ENCODE assay signal across 9 cellular contexts in genomic region chr1:23576338-23577055, GRCh38. TPM values are rescaled to one million over a fixed set of nuclear protein-coding genes. Genes with fewer than 3 reads are reported as not detected.
DNase-seq lines count a peak whose midpoint lies in the region; ATAC-seq and TF ChIP-seq lines count a peak whose summit lies in the region.
"Had no signal": no experiment of that assay in that cellular context is flagged by ENCODE, and none has a peak within 500 bp of the region (broad histone marks: within the 10 kb centered on the region; RNA-seq: fewer than 3 reads in every experiment).

No MANE protein-coding gene starts in this region.

- peaks cover 27% of the 10 kb centered on the region for H3K4me1 Mint-ChIP-seq in activated CD8-positive, alpha-beta memory T cell treated with anti-CD3 and anti-CD28 coated beads, Interleukin-2, amount 10 ng/mL, durations not matched to agents 7 days and 5 days
- peaks cover 49% of the 10 kb centered on the region for H3K4me1 Mint-ChIP-seq in memory B cell

- no peak overlapping the region for H3K4me3 Mint-ChIP-seq in activated CD8-positive, alpha-beta memory T cell treated with anti-CD3 and anti-CD28 coated beads, Interleukin-2, amount 10 ng/mL, durations not matched to agents 7 days and 5 days
- peak overlapping the region; percentile 81 for H3K4me3 Mint-ChIP-seq in memory B cell

- no peak for ATAC-seq in activated CD8-positive, alpha-beta memory T cell treated with anti-CD3 and anti-CD28 coated beads, Interleukin-2, amount 10 ng/mL, durations not matched to agents 7 days and 5 days
- ATAC-seq in memory B cell (ENCODE audit: low read depth), result no peak
- ATAC-seq in GM19395 (IDR thresholded peaks at IDR 0.05; ENCODE audit: unreplicated experiment), result no peak

- no peak for TF ChIP-seq POLR2A in transverse colon (IDR thresholded peaks at IDR 0.05)

- H3K27ac ChIP-seq in transverse colon, result peak overlapping the region; percentile 75 to 81 (median 80)

- H3K36me3 ChIP-seq in adipocyte (ENCODE audit: control insufficient read depth, insufficient read depth, low read length, severe bottlenecking) (no peaks in the 10 kb centered on the region), transverse colon (no peaks in the 10 kb centered on the region)

- in situ Hi-C loops in transverse colon (cut with MboI; ENCODE audit: low pct_ligation_motif_present in 1 of 4, low pct_unique_long_range_greater_than_20kb in 1 of 4, low sequenced_read_pairs in 3 of 4), result no loop called here

- H3K9me3 ChIP-seq in adipocyte (ENCODE audit: control insufficient read depth, low read length) (peaks cover 2% of the 10 kb centered on the region), transverse colon (no peaks in the 10 kb centered on the region)

- WGBS in transverse colon (ENCODE audit: low coverage in 1 of 2), 2 donors, result 67 to 74% methylated on average over 1 to 7 of the region's 7 CpGs

- no peaks in the 10 kb centered on the region for H3K27me3 ChIP-seq in adipocyte (replicated peaks; ENCODE audit: control insufficient read depth, insufficient read depth, low read length)
- H3K27me3 ChIP-seq in transverse colon, result no peaks in the 10 kb centered on the region

- H3K36me3 Mint-ChIP-seq in activated CD8-positive, alpha-beta memory T cell treated with anti-CD3 and anti-CD28 coated beads, Interleukin-2, amount 10 ng/mL, durations not matched to agents 7 days and 5 days, result no peaks in the 10 kb centered on the region
- no peaks in the 10 kb centered on the region for H3K36me3 Mint-ChIP-seq in memory B cell
- H3K36me3 Mint-ChIP-seq: CD14-positive monocyte had no signal

- no peaks in the 10 kb centered on the region for H3K9me3 Mint-ChIP-seq in activated CD8-positive, alpha-beta memory T cell treated with anti-CD3 and anti-CD28 coated beads, Interleukin-2, amount 10 ng/mL, durations not matched to agents 7 days and 5 days (ENCODE audit: low read depth)
- peaks cover 1% of the 10 kb centered on the region for H3K9me3 Mint-ChIP-seq in memory B cell

- H3K4me3 ChIP-seq in adipocyte (ENCODE audit: low read length) (peak overlapping the region; percentile 67), transverse colon (no peak overlapping the region)

- no peak for TF ChIP-seq EP300 in transverse colon (IDR thresholded peaks at IDR 0.05; ENCODE audit: low read depth)

- intact Hi-C loops in transverse colon (cut with DNase I; ENCODE audit: low total_unique reads), result no loop called here

- peaks cover 2% of the 10 kb centered on the region for H3K27me3 Mint-ChIP-seq in activated CD8-positive, alpha-beta memory T cell treated with anti-CD3 and anti-CD28 coated beads, Interleukin-2, amount 10 ng/mL, durations not matched to agents 7 days and 5 days
- H3K27me3 Mint-ChIP-seq in memory B cell, result no peaks in the 10 kb centered on the region

- no peak for DNase-seq in activated CD8-positive, alpha-beta memory T cell treated with anti-CD3 and anti-CD28 coated beads, Interleukin-2, amount 10 ng/mL, durations not matched to agents 7 days and 5 days
- DNase-seq in activated CD8-positive, alpha-beta memory T cell treated with anti-CD3 and anti-CD28 coated beads, Interleukin-2, amount 50 U/mL, for 4 hours, result no peak
- DNase-seq in adipocyte (ENCODE audit: low read depth) (peak; percentile 48), memory B cell (ENCODE audit: low spot score in 2 of 2) (no peak), transverse colon (no peak), glomerular visceral epithelial cell (ENCODE audit: extremely low spot score) (no peak), NCI-H526 (lab: John Stamatoyannopoulos, UW) (no peak)

- CTCF ChIA-PET in activated CD8-positive, alpha-beta memory T cell treated with anti-CD3 and anti-CD28 coated beads, Interleukin-2, amount 10 ng/mL, durations not matched to agents 7 days and 5 days (lab: Charles Lee), result interaction anchor here (0.6 to 6.1 kb wide), 18 partner anchors 11 to 111 kb away, joined by 3 to 71 read pairs (median 5); partner anchors contain the start of gene ID3

- H3K4me1 ChIP-seq in adipocyte (ENCODE audit: control insufficient read depth, insufficient read depth, low read length) (peaks cover 41% of the 10 kb centered on the region), transverse colon (peaks cover 6 to 27% (median 21%) of the 10 kb centered on the region in 4 donors)

- TF ChIP-seq CTCF in transverse colon (IDR thresholded peaks at IDR 0.05), result no peak

- H3K9ac ChIP-seq in adipocyte (ENCODE audit: low read length), result peak overlapping the region; percentile 86

- peak overlapping the region; percentile 31 for H3K27ac Mint-ChIP-seq in activated CD8-positive, alpha-beta memory T cell treated with anti-CD3 and anti-CD28 coated beads, Interleukin-2, amount 10 ng/mL, durations not matched to agents 7 days and 5 days
- peak overlapping the region; percentile 60 for H3K27ac Mint-ChIP-seq in memory B cell

RNA-seq across cellular contexts. Expression of gene ID3, which starts 17.2 kb away (rescaled TPM):
- 10 to 100 TPM; 14.4 to 34.2 TPM for total RNA-seq in activated CD8-positive, alpha-beta memory T cell treated with anti-CD3 and anti-CD28 coated beads, Interleukin-2, amount 10 ng/mL, durations not matched to agents 7 days and 5 days
- total RNA-seq in transverse colon, result 100 to 1,000 TPM; 174 to 363 (median 253) TPM

RNA-seq across cellular contexts. Expression of gene E2F2, which starts 45.5 kb away (rescaled TPM):
- total RNA-seq in activated CD8-positive, alpha-beta memory T cell treated with anti-CD3 and anti-CD28 coated beads, Interleukin-2, amount 10 ng/mL, durations not matched to agents 7 days and 5 days, result 100 to 1,000 TPM in 1 of 2 experiments, 10 to 100 TPM in 1; 77.4 to 103 TPM
- total RNA-seq in transverse colon, result 10 to 100 TPM in 2 of 4 donors, 1 to 10 TPM in 2; 6.7 to 11.6 (median 8.9) TPM

Comparison
In these comparisons a context has a peak if more than half of its experiments do, and no peak if none do; other contexts are left out.
1. RNA of gene ID3, which starts 17.2 kb away (total RNA-seq): 174 to 363 TPM in transverse colon; 14.4 to 34.2 TPM in activated CD8-positive, alpha-beta memory T cell treated with anti-CD3 and anti-CD28 coated beads, Interleukin-2, amount 10 ng/mL, durations not matched to agents 7 days and 5 days; every median in the first group is over 4 times any median in the second.
2. RNA of gene E2F2, which starts 45.5 kb away (total RNA-seq): 77.4 to 103 TPM in activated CD8-positive, alpha-beta memory T cell treated with anti-CD3 and anti-CD28 coated beads, Interleukin-2, amount 10 ng/mL, durations not matched to agents 7 days and 5 days; 6.7 to 11.6 TPM in transverse colon; every median in the first group is over 4 times any median in the second.